Comparison of ENCODE assay signal across 1 cellular context in the genomic region with DNA sequence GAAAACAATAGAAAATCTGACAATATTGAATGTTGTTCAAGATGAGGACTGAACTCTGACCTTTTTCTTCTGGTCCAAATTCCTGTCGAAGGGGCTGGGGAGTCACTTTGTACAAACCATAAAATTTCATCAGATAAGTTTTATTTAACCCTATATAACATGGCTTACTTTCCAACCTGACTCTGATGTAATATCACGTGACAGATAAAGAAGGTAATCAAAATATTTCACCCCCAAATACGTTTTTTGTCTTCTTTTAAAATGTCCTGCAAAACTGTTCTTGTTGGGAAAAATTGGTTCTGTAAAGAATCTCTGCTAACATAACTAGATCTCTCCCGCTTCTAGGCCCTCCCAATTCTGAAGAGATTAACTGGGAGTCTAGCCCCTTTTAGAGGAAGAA.
TF ChIP-seq lines count a peak whose summit lies in the region.

No MANE protein-coding gene starts in this region.

TF ChIP-seq in HCT116, 20 proteins besides CTCF, POLR2A, EP300 and RAD21 (continued from another document):
- TF ChIP-seq, protein P1, sequence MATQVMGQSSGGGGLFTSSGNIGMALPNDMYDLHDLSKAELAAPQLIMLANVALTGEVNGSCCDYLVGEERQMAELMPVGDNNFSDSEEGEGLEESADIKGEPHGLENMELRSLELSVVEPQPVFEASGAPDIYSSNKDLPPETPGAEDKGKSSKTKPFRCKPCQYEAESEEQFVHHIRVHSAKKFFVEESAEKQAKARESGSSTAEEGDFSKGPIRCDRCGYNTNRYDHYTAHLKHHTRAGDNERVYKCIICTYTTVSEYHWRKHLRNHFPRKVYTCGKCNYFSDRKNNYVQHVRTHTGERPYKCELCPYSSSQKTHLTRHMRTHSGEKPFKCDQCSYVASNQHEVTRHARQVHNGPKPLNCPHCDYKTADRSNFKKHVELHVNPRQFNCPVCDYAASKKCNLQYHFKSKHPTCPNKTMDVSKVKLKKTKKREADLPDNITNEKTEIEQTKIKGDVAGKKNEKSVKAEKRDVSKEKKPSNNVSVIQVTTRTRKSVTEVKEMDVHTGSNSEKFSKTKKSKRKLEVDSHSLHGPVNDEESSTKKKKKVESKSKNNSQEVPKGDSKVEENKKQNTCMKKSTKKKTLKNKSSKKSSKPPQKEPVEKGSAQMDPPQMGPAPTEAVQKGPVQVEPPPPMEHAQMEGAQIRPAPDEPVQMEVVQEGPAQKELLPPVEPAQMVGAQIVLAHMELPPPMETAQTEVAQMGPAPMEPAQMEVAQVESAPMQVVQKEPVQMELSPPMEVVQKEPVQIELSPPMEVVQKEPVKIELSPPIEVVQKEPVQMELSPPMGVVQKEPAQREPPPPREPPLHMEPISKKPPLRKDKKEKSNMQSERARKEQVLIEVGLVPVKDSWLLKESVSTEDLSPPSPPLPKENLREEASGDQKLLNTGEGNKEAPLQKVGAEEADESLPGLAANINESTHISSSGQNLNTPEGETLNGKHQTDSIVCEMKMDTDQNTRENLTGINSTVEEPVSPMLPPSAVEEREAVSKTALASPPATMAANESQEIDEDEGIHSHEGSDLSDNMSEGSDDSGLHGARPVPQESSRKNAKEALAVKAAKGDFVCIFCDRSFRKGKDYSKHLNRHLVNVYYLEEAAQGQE (IDR thresholded peaks at IDR 0.05; ENCODE audit: low read depth) = no peak
- TF ChIP-seq, protein P2, sequence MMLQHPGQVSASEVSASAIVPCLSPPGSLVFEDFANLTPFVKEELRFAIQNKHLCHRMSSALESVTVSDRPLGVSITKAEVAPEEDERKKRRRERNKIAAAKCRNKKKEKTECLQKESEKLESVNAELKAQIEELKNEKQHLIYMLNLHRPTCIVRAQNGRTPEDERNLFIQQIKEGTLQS (IDR thresholded peaks at IDR 0.05) = no peak
- TF ChIP-seq CEBPB (IDR thresholded peaks at IDR 0.05; ENCODE audit: low read depth) (no peak), CBX3 (IDR thresholded peaks at IDR 0.05; ENCODE audit: low read depth) (no peak), EGR1 (IDR thresholded peaks at IDR 0.05; ENCODE audit: low read depth) (no peak), FOSL1 (IDR thresholded peaks at IDR 0.05; ENCODE audit: low read depth) (no peak)
